In the genomic region with DNA sequence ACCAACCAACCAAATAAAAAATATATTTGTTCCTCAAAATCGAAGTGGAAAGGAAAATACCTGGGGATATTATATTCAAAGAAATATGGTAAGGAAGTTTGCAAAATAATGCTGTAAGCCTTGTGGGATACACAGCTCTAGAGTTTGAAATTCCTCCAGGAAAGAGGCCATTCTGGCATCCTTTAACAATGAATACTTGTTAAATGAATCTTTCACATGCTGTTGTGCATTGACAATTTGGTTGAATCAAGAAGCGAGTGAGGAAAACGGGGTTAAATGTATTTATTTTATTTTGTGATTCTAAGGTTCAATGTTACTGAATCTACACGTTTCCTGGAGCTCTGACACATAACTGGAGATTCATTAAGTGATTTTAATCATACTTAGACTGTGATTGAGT, we compare ENCODE assay signal across 28 cellular contexts. TPM values are rescaled to one million over a fixed set of nuclear protein-coding genes. Genes with fewer than 3 reads are reported as not detected.
DNase-seq lines count a peak whose midpoint lies in the region; ATAC-seq and TF ChIP-seq lines count a peak whose summit lies in the region.
"Had no signal": no experiment of that assay in that cellular context is flagged by ENCODE, and none has a peak within 500 bp of the region (broad histone marks: within the 10 kb centered on the region; RNA-seq: fewer than 3 reads in every experiment).

No MANE protein-coding gene starts in this region.

- no peaks in the 10 kb centered on the region for H3K27me3 ChIP-seq in tibial nerve
- H3K27me3 ChIP-seq: BLaER1 treated with 17β-estradiol and CSF1 and Interleukin-3, amounts not matched to agents 10 nM and 100 nM; hepatocyte; upper lobe of right lung had no signal

- no peaks in the 10 kb centered on the region for H3K27me3 Mint-ChIP-seq in osteocyte (ENCODE audit: unreplicated experiment)
- H3K27me3 Mint-ChIP-seq: activated naive CD4-positive, alpha-beta T cell treated with anti-CD3 and anti-CD28 coated beads, Interleukin-2, amount 10 ng/mL, durations not matched to agents 7 days and 5 days had no signal

- H3K9me3 ChIP-seq in tibial nerve: no peaks in the 10 kb centered on the region
- H3K9me3 ChIP-seq: BLaER1 treated with 17β-estradiol and CSF1 and Interleukin-3, amounts not matched to agents 10 nM and 100 nM; HAP-1; left ventricle myocardium inferior; psoas muscle; upper lobe of right lung had no signal

- no peak for TF ChIP-seq EP300 in tibial nerve (IDR thresholded peaks at IDR 0.05)

- H3K4me1 Mint-ChIP-seq in stimulated activated effector memory CD8-positive, alpha-beta T cell treated with anti-CD3 and anti-CD28 coated beads, Interleukin-12 subunit alpha, Interleukin-12 subunit beta, amount 100 ng/mL, for 72 hours: no peaks in the 10 kb centered on the region
- H3K4me1 Mint-ChIP-seq in osteocyte (ENCODE audit: unreplicated experiment): no peaks in the 10 kb centered on the region
- H3K4me1 Mint-ChIP-seq: activated naive CD4-positive, alpha-beta T cell treated with anti-CD3 and anti-CD28 coated beads, Interleukin-2, amount 10 ng/mL, durations not matched to agents 7 days and 5 days; nephron progenitor cell had no signal

- no peaks in the 10 kb centered on the region for H3K36me3 ChIP-seq in tibial nerve
- H3K36me3 ChIP-seq: BLaER1 treated with 17β-estradiol and CSF1 and Interleukin-3, amounts not matched to agents 10 nM and 100 nM; HAP-1; left ventricle myocardium inferior; upper lobe of right lung had no signal

- no peak for TF ChIP-seq POLR2A in tibial nerve (IDR thresholded peaks at IDR 0.05)

- in situ Hi-C loops in G401 (cut with HindIII; ENCODE audit: low sequenced_read_pairs): no loop called here

- no peak overlapping the region for H3K4me3 ChIP-seq in tibial nerve
- H3K4me3 ChIP-seq: BLaER1 treated with 17β-estradiol and CSF1 and Interleukin-3, amounts not matched to agents 10 nM and 100 nM; HAP-1; hepatocyte; left ventricle myocardium inferior; psoas muscle; upper lobe of right lung had no signal

- peaks cover 0 to 5% (median 0%) of the 10 kb centered on the region in 4 donors for H3K4me1 ChIP-seq in tibial nerve
- H3K4me1 ChIP-seq: BLaER1 treated with 17β-estradiol and CSF1 and Interleukin-3, amounts not matched to agents 10 nM and 100 nM; HAP-1; left ventricle myocardium inferior; psoas muscle; upper lobe of right lung had no signal

- TF ChIP-seq CTCF in tibial nerve (IDR thresholded peaks at IDR 0.05): no peak
- no peak for TF ChIP-seq CTCF in osteocyte (IDR thresholded peaks at IDR 0.05)

- no peak for ATAC-seq in stimulated activated effector memory CD8-positive, alpha-beta T cell treated with anti-CD3 and anti-CD28 coated beads, Interleukin-12 subunit alpha, Interleukin-12 subunit beta, amount 100 ng/mL, for 72 hours
- ATAC-seq: psoas muscle, upper lobe of right lung had no signal

- DNase-seq in G401 (ENCODE audit: low spot score) (peak; percentile 1), astrocyte of the hippocampus (ENCODE audit: low read depth, low spot score) (peak; percentile 67), foreskin melanocyte (peak; percentile 10), pons (ENCODE audit: low spot score) (peak; percentile 81), tibial nerve (ENCODE audit: low spot score in 2 of 2) (no peak), osteocyte (ENCODE audit: extremely low spot score, unreplicated experiment) (no peak), OCI-M1 (lab: John Stamatoyannopoulos, UW) (no peak)
- no peak for DNase-seq in stimulated activated effector memory CD8-positive, alpha-beta T cell treated with anti-CD3 and anti-CD28 coated beads, Interleukin-12 subunit alpha, Interleukin-12 subunit beta, amount 100 ng/mL, for 72 hours (ENCODE audit: low spot score in 2 of 2)
- DNase-seq: activated CD4-positive, alpha-beta T cell treated with anti-CD3 and anti-CD28 coated beads, Interleukin-2, amount 50 U/mL, for 1 hour; activated naive CD4-positive, alpha-beta T cell treated with anti-CD3 and anti-CD28 coated beads, Interleukin-2, amount 10 ng/mL, durations not matched to agents 7 days and 5 days; amygdala; central memory CD4-positive, alpha-beta T cell; dermis blood vessel endothelial cell; DND-41; IMR-90; left ventricle myocardium inferior; NCI-H1105 treated with DMSO at 0.1 percent for 48 hours; NCI-H2029 treated with DMSO at 0.1 percent for 48 hours; NCI-H345; NCI-H82; nephron progenitor cell; psoas muscle; upper lobe of right lung had no signal

- no peaks in the 10 kb centered on the region for H3K36me3 Mint-ChIP-seq in stimulated activated effector memory CD8-positive, alpha-beta T cell treated with anti-CD3 and anti-CD28 coated beads, Interleukin-12 subunit alpha, Interleukin-12 subunit beta, amount 100 ng/mL, for 72 hours
- no peaks in the 10 kb centered on the region for H3K36me3 Mint-ChIP-seq in osteocyte (ENCODE audit: unreplicated experiment)
- H3K36me3 Mint-ChIP-seq: activated naive CD4-positive, alpha-beta T cell treated with anti-CD3 and anti-CD28 coated beads, Interleukin-2, amount 10 ng/mL, durations not matched to agents 7 days and 5 days had no signal

- H3K4me3 Mint-ChIP-seq in stimulated activated effector memory CD8-positive, alpha-beta T cell treated with anti-CD3 and anti-CD28 coated beads, Interleukin-12 subunit alpha, Interleukin-12 subunit beta, amount 100 ng/mL, for 72 hours: no peak overlapping the region
- H3K4me3 Mint-ChIP-seq in osteocyte (ENCODE audit: unreplicated experiment): no peak overlapping the region
- H3K4me3 Mint-ChIP-seq: activated naive CD4-positive, alpha-beta T cell treated with anti-CD3 and anti-CD28 coated beads, Interleukin-2, amount 10 ng/mL, durations not matched to agents 7 days and 5 days; nephron progenitor cell; T-helper 2 cell treated with Interferon-gamma antibody and Interleukin-4, amounts not matched to agents 5 μg/mL and 100 μg/mL, for 36 hours had no signal

- peaks cover 2% of the 10 kb centered on the region for H3K9me3 Mint-ChIP-seq in stimulated activated effector memory CD8-positive, alpha-beta T cell treated with anti-CD3 and anti-CD28 coated beads, Interleukin-12 subunit alpha, Interleukin-12 subunit beta, amount 100 ng/mL, for 72 hours
- peaks cover 5% of the 10 kb centered on the region for H3K9me3 Mint-ChIP-seq in osteocyte (ENCODE audit: unreplicated experiment)
- H3K9me3 Mint-ChIP-seq: activated naive CD4-positive, alpha-beta T cell treated with anti-CD3 and anti-CD28 coated beads, Interleukin-2, amount 10 ng/mL, durations not matched to agents 7 days and 5 days; nephron progenitor cell; T-helper 2 cell treated with Interferon-gamma antibody and Interleukin-4, amounts not matched to agents 5 μg/mL and 100 μg/mL, for 36 hours had no signal

- H3K27ac Mint-ChIP-seq in stimulated activated effector memory CD8-positive, alpha-beta T cell treated with anti-CD3 and anti-CD28 coated beads, Interleukin-12 subunit alpha, Interleukin-12 subunit beta, amount 100 ng/mL, for 72 hours: no peak overlapping the region
- no peak overlapping the region for H3K27ac Mint-ChIP-seq in osteocyte (ENCODE audit: unreplicated experiment)
- H3K27ac Mint-ChIP-seq: activated naive CD4-positive, alpha-beta T cell treated with anti-CD3 and anti-CD28 coated beads, Interleukin-2, amount 10 ng/mL, durations not matched to agents 7 days and 5 days; nephron progenitor cell; T-helper 2 cell treated with Interferon-gamma antibody and Interleukin-4, amounts not matched to agents 5 μg/mL and 100 μg/mL, for 36 hours had no signal

- peak overlapping the region in 2 of 4 donors; percentile 43 to 58 for H3K27ac ChIP-seq in tibial nerve
- H3K27ac ChIP-seq: BLaER1 treated with 17β-estradiol and CSF1 and Interleukin-3, amounts not matched to agents 10 nM and 100 nM; hepatocyte; left ventricle myocardium inferior; psoas muscle; upper lobe of right lung; VCaP had no signal

- WGBS in tibial nerve, 2 donors: 14 to 15% methylated on average over 4 of the region's 4 CpGs

RNA-seq across cellular contexts. Expression of gene NTNG1, which starts 30.5 kb away (rescaled TPM):
- total RNA-seq in G401 (2014; rRNA removed; shearing (Covaris generic)): 16.3 and 30.4 TPM in 2 replicates
- total RNA-seq in tibial nerve (1 to 10 TPM; 1.4 to 6.6 (median 3.9) TPM), osteocyte (not detected in 2 replicates)

RNA-seq across cellular contexts. Expression of gene PRMT6, which starts 53.9 kb away (rescaled TPM):
- total RNA-seq in G401 (2014; rRNA removed; shearing (Covaris generic)): 146 and 166 TPM in 2 replicates
- total RNA-seq in tibial nerve: 10 to 100 TPM in 3 of 4 donors, 1 to 10 TPM in 1; 9.8 to 14.4 (median 13.6) TPM
- total RNA-seq in osteocyte: 18.5 and 19.7 TPM in 2 replicates

Comparison
In these comparisons a context has a peak if more than half of its experiments do, and no peak if none do; other contexts are left out.
1. DNase-seq: peak in G401 (single experiment), astrocyte of the hippocampus (single experiment), foreskin melanocyte (single experiment) and pons (single experiment); none in stimulated activated effector memory CD8-positive, alpha-beta T cell treated with anti-CD3 and anti-CD28 coated beads, Interleukin-12 subunit alpha, Interleukin-12 subunit beta, amount 100 ng/mL, for 72 hours (0 of 2), tibial nerve (0 of 2), osteocyte (single experiment) and OCI-M1 (single experiment).